Comparison of ENCODE assay signal across 15 cellular contexts in genomic region chr9:86041331-86041741, GRCh38. TPM values are rescaled to one million over a fixed set of nuclear protein-coding genes. Genes with fewer than 3 reads are reported as not detected.
DNase-seq lines count a peak whose midpoint lies in the region; ATAC-seq and TF ChIP-seq lines count a peak whose summit lies in the region.
"Had no signal": no experiment of that assay in that cellular context is flagged by ENCODE, and none has a peak within 500 bp of the region (broad histone marks: within the 10 kb centered on the region; RNA-seq: fewer than 3 reads in every experiment).

No MANE protein-coding gene starts in this region.

- H3K4me1 ChIP-seq in duodenal mucosa (ENCODE audit: control insufficient read depth in 1 of 2, insufficient read depth in 2 of 2, low read length in 2 of 2): peaks cover 19% of the 10 kb centered on the region in 2 donors
- no peaks in the 10 kb centered on the region for H3K4me1 ChIP-seq in left lung
- H3K4me1 ChIP-seq in foreskin keratinocyte: peaks cover 7% of the 10 kb centered on the region
- H3K4me1 ChIP-seq: tibial artery had no signal

- H3K4me3 ChIP-seq in duodenal mucosa (ENCODE audit: low read depth in 1 of 2, low read length in 2 of 2): peak overlapping the region; percentile 20 to 48
- no peak overlapping the region for H3K4me3 ChIP-seq in left lung
- H3K4me3 ChIP-seq: prostate gland, tibial artery had no signal

- no peak for TF ChIP-seq CTCF in left lung (IDR thresholded peaks at IDR 0.05)
- TF ChIP-seq CTCF in foreskin keratinocyte (conservative IDR thresholded peaks at IDR 0.05): no peak

- H3K27me3 ChIP-seq in duodenal mucosa (ENCODE audit: control insufficient read depth in 1 of 2, insufficient read depth in 2 of 2, low read length in 2 of 2) (no peaks in the 10 kb centered on the region), left lung (no peaks in the 10 kb centered on the region), foreskin keratinocyte (no peaks in the 10 kb centered on the region)
- H3K27me3 ChIP-seq: tibial artery had no signal

- peaks cover 0 to 4% of the 10 kb centered on the region in 2 donors for H3K36me3 ChIP-seq in duodenal mucosa (ENCODE audit: control insufficient read depth in 1 of 2, insufficient read depth in 2 of 2, low read length in 2 of 2)
- H3K36me3 ChIP-seq in left lung: no peaks in the 10 kb centered on the region
- H3K36me3 ChIP-seq: prostate gland had no signal

- POLR2A ChIA-PET in HEK293T (lab: Yijun Ruan, JAX): no interaction called here

- H3K27ac ChIP-seq in duodenal mucosa (ENCODE audit: low read depth, low read length) (no peak overlapping the region), left lung (no peak overlapping the region), foreskin keratinocyte (no peak overlapping the region)
- H3K27ac ChIP-seq: prostate gland, tibial artery had no signal

- DNase-seq in HEK293T (ENCODE audit: extremely low spot score) (peak; percentile 22), left lung (no peak), stromal cell of bone marrow (ENCODE audit: low read depth) (peak; percentile 79), DMS153 (lab: John Stamatoyannopoulos, UW) (no peak), HT-29 (ENCODE audit: low spot score) (no peak), foreskin keratinocyte (no peak)
- DNase-seq in activated CD4-positive, alpha-beta T cell treated with anti-CD3 and anti-CD28 coated beads for 4 hours: no peak
- DNase-seq: activated CD4-positive, CD25-positive, alpha-beta regulatory T cell treated with anti-CD3 and anti-CD28 coated beads, Interleukin-2, amount 50 U/mL, for 72 hours; activated CD8-positive, alpha-beta memory T cell treated with anti-CD3 and anti-CD28 coated beads, Interleukin-2, amount 50 U/mL, for 48 hours; activated naive CD4-positive, alpha-beta T cell treated with anti-CD3 and anti-CD28 coated beads, Interleukin-2, amount 10 ng/mL, durations not matched to agents 7 days and 5 days; CD4-positive, alpha-beta T cell; tibial artery had no signal

- intact Hi-C loops in left lung (cut with DNase I): no loop called here

- CTCF ChIA-PET in HEK293T (lab: Yijun Ruan, JAX): no interaction called here

- ATAC-seq in left lung (peak; percentile 50), foreskin keratinocyte (no peak)
- ATAC-seq: esophagus mucosa had no signal

- H3K9ac ChIP-seq in duodenal mucosa (ENCODE audit: low read depth in 1 of 2, low read length in 2 of 2): no peak overlapping the region

- no peaks in the 10 kb centered on the region for H3K9me3 ChIP-seq in duodenal mucosa (ENCODE audit: control insufficient read depth in 1 of 2, low read length in 2 of 2)
- no peaks in the 10 kb centered on the region for H3K9me3 ChIP-seq in left lung
- H3K9me3 ChIP-seq: prostate gland, tibial artery had no signal

TF ChIP-seq in HEK293T, 16 proteins besides CTCF, POLR2A, EP300 and RAD21:
- TF ChIP-seq BHLHE40 (IDR thresholded peaks at IDR 0.05; ENCODE audit: borderline replicate concordance) (no peak), CTBP1 (IDR thresholded peaks at IDR 0.05; ENCODE audit: borderline replicate concordance) (no peak), PKNOX1 (IDR thresholded peaks at IDR 0.05) (peak; percentile 76), L3MBTL2 (conservative IDR thresholded peaks at IDR 0.05) (no peak), ELF4 (IDR thresholded peaks at IDR 0.05) (no peak)

RNA-seq across cellular contexts. Expression of gene GOLM1, which starts 58.0 kb away (rescaled TPM):
- 10 to 100 TPM; 30.9 to 52.3 TPM for total RNA-seq in left lung
- total RNA-seq in HT-29 (2014; rRNA removed; shearing (Covaris generic)): 41.0 and 50.7 TPM in 2 replicates
- total RNA-seq in foreskin keratinocyte: 20.3 and 25.6 TPM in 2 replicates
- polyA plus RNA-seq in foreskin keratinocyte: 15.2 and 18.1 TPM in 2 replicates

Comparison
In these comparisons a context has a peak if more than half of its experiments do, and no peak if none do; other contexts are left out.
1. DNase-seq: peak in HEK293T (single experiment) and stromal cell of bone marrow (single experiment); none in left lung (0 of 2), activated CD4-positive, alpha-beta T cell treated with anti-CD3 and anti-CD28 coated beads for 4 hours (0 of 2), DMS153 (single experiment), HT-29 (single experiment) and foreskin keratinocyte (0 of 2).
2. H3K4me3 ChIP-seq: peak in duodenal mucosa (2 of 2); none in left lung (0 of 2).